In the genomic region with DNA sequence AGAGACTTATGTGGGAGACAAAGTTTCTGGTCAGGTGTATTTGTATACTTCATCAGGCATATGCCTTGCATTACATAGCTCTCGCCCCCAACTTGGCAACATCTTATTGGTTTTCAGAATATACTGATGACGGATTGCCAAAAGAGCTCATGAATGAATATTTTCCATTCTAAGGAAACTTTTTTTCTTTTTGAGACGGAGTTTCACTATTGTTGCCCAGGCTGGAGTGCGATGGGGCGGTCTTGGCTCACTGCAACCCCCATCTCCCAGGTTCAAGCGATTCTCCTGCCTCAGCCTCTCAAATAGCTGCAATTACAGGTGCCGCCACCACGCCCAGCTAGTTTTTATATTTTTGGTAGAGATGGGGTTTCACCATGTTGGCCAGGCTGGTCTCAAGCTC, we compare ENCODE assay signal across 22 cellular contexts.
"Had no signal": no experiment of that assay in that cellular context is flagged by ENCODE, and none has a peak within 500 bp of the region (broad histone marks: within the 10 kb centered on the region; RNA-seq: fewer than 3 reads in every experiment).

No MANE protein-coding gene starts in this region.

- H3K9me3 ChIP-seq: esophagus squamous epithelium, gastrocnemius medialis, left lung, tibial artery had no signal

- H3K4me3 Mint-ChIP-seq: activated B cell treated with CpG ODN at 0.5 μM for 24 hours; activated naive CD8-positive, alpha-beta T cell treated with anti-CD3 and anti-CD28 coated beads, Interleukin-2, amount 10 ng/mL, durations not matched to agents 7 days and 5 days; endodermal cell; naive thymus-derived CD4-positive, alpha-beta T cell; T-helper 17 cell had no signal

- H3K27ac ChIP-seq: coronary artery, esophagus squamous epithelium, gastrocnemius medialis, left lung, tibial artery had no signal

- ATAC-seq: activated T-helper 17 cell treated with anti-CD3 and anti-CD28 coated beads, Interleukin-2, amount 50 U/mL, for 72 hours; gastrocnemius medialis; left lung; naive thymus-derived CD4-positive, alpha-beta T cell; stimulated activated naive CD8-positive, alpha-beta T cell treated with anti-CD3 and anti-CD28 coated beads, Interleukin-15, amount 100 ng/mL, for 72 hours; T-helper 17 cell had no signal

- H3K27me3 Mint-ChIP-seq: activated B cell treated with CpG ODN at 0.5 μM for 24 hours; activated naive CD8-positive, alpha-beta T cell treated with anti-CD3 and anti-CD28 coated beads, Interleukin-2, amount 10 ng/mL, durations not matched to agents 7 days and 5 days; activated T-helper 17 cell treated with anti-CD3 and anti-CD28 coated beads, Interleukin-2, amount 50 U/mL, for 72 hours; naive thymus-derived CD4-positive, alpha-beta T cell; progenitor cell of endocrine pancreas; stimulated activated naive CD8-positive, alpha-beta T cell treated with anti-CD3 and anti-CD28 coated beads, Interleukin-15, amount 100 ng/mL, for 72 hours; T-helper 17 cell had no signal

- H3K27ac Mint-ChIP-seq: activated naive CD8-positive, alpha-beta T cell treated with anti-CD3 and anti-CD28 coated beads, Interleukin-2, amount 10 ng/mL, durations not matched to agents 7 days and 5 days; activated T-helper 17 cell treated with anti-CD3 and anti-CD28 coated beads, Interleukin-2, amount 50 U/mL, for 72 hours; endodermal cell; progenitor cell of endocrine pancreas had no signal

- DNase-seq: activated B cell treated with CpG ODN at 0.5 μM for 24 hours; activated CD4-positive, alpha-beta T cell treated with anti-CD3 and anti-CD28 coated beads for 4 hours; activated CD4-positive, alpha-beta T cell treated with anti-CD3 and anti-CD28 coated beads, Interleukin-2, amount 50 U/mL, for 48 hours; activated naive CD8-positive, alpha-beta T cell treated with anti-CD3 and anti-CD28 coated beads, Interleukin-2, amount 10 ng/mL, durations not matched to agents 7 days and 5 days; amygdala; cerebellar nuclear complex; endodermal cell; esophagus squamous epithelium; gastrocnemius medialis; hippocampal formation; kidney glomerular epithelial cell; left lung; naive thymus-derived CD4-positive, alpha-beta T cell; retina; stimulated activated CD4-positive, alpha-beta T cell treated with anti-CD3 and anti-CD28 coated beads, Interleukin-2, amount 100 ng/mL, for 48 hours; stimulated activated CD8-positive, alpha-beta memory T cell treated with anti-CD3 and anti-CD28 coated beads, Interleukin-4, amount 100 ng/mL, for 48 hours; stimulated activated naive CD8-positive, alpha-beta T cell treated with anti-CD3 and anti-CD28 coated beads, Interleukin-15, amount 100 ng/mL, for 72 hours; T-helper 17 cell; tibial artery had no signal

- H3K9me3 Mint-ChIP-seq: activated B cell treated with CpG ODN at 0.5 μM for 24 hours; activated naive CD8-positive, alpha-beta T cell treated with anti-CD3 and anti-CD28 coated beads, Interleukin-2, amount 10 ng/mL, durations not matched to agents 7 days and 5 days; activated T-helper 17 cell treated with anti-CD3 and anti-CD28 coated beads, Interleukin-2, amount 50 U/mL, for 72 hours; endodermal cell; stimulated activated naive CD8-positive, alpha-beta T cell treated with anti-CD3 and anti-CD28 coated beads, Interleukin-15, amount 100 ng/mL, for 72 hours had no signal

- H3K27me3 ChIP-seq: esophagus squamous epithelium, gastrocnemius medialis, left lung, tibial artery had no signal

- H3K4me3 ChIP-seq: coronary artery, esophagus squamous epithelium, gastrocnemius medialis, left lung, tibial artery had no signal
